ENCODE assay signal across 8 cellular contexts in genomic region chr10:688621-689426, GRCh38. TPM values are rescaled to one million over a fixed set of nuclear protein-coding genes. Genes with fewer than 3 reads are reported as not detected.
DNase-seq lines count a peak whose midpoint lies in the region; ATAC-seq and TF ChIP-seq lines count a peak whose summit lies in the region.

No MANE protein-coding gene starts in this region.

- H3K9me3 ChIP-seq in muscle layer of colon (ENCODE audit: low read length) = no peaks in the 10 kb centered on the region

- peak overlapping the region; percentile 80 for H3K9ac ChIP-seq in muscle layer of colon (ENCODE audit: low read length)

- no peak for ATAC-seq in GM19467 (IDR thresholded peaks at IDR 0.05; ENCODE audit: unreplicated experiment)
- ATAC-seq in GM18909 (IDR thresholded peaks at IDR 0.05; ENCODE audit: poor library complexity, unreplicated experiment) = no peak

- no peaks in the 10 kb centered on the region for H3K27me3 ChIP-seq in muscle layer of colon (ENCODE audit: control insufficient read depth in 1 of 2, insufficient read depth in 2 of 2, low read length in 2 of 2)

- H3K4me3 ChIP-seq in epithelial cell of proximal tubule (ENCODE audit: low read depth, low read length) = peak overlapping the region; percentile 84
- peak overlapping the region; percentile 78 to 99 for H3K4me3 ChIP-seq in muscle layer of colon (ENCODE audit: low read depth in 1 of 2, low read length in 2 of 2)

- peak; percentile 60 for DNase-seq in COLO668 (lab: John Stamatoyannopoulos, UW; ENCODE audit: unreplicated experiment)
- DNase-seq in NCI-H510A (lab: John Stamatoyannopoulos, UW) = peak; percentile 9
- no peak for DNase-seq in epithelial cell of proximal tubule (ENCODE audit: low read depth)
- no peak for DNase-seq in NOMO-1 treated with DMSO at 0.1 percent for 48 hours (lab: John Stamatoyannopoulos, UW; ENCODE audit: unreplicated experiment)
- DNase-seq in NCI-H1694 (lab: John Stamatoyannopoulos, UW) = no peak

- peak overlapping the region; percentile 90 for H3K27ac ChIP-seq in muscle layer of colon (ENCODE audit: low read depth, low read length)

- H3K36me3 ChIP-seq in muscle layer of colon (ENCODE audit: insufficient read depth, low read length) = no peaks in the 10 kb centered on the region

- TF ChIP-seq CTCF in epithelial cell of proximal tubule (conservative IDR thresholded peaks at IDR 0.05; ENCODE audit: low read depth, low read length) = no peak

- H3K4me1 ChIP-seq in muscle layer of colon (ENCODE audit: insufficient read depth, low read length) = peaks cover 32% of the 10 kb centered on the region

RNA-seq across cellular contexts. Expression of gene DIP2C, which starts 0.6 kb away (rescaled TPM):
- 10.1 and 11.4 TPM in 2 replicates for total RNA-seq in epithelial cell of proximal tubule

Comparison
In these comparisons a context has a peak if more than half of its experiments do, and no peak if none do; other contexts are left out.
1. DNase-seq: peak in COLO668 (single experiment) and NCI-H510A (single experiment); none in epithelial cell of proximal tubule (single experiment), NOMO-1 treated with DMSO at 0.1 percent for 48 hours (single experiment) and NCI-H1694 (single experiment).